ENCODE assay signal across 12 cellular contexts in genomic region chr2:160379399-160379798, GRCh38.
DNase-seq lines count a peak whose midpoint lies in the region; ATAC-seq and TF ChIP-seq lines count a peak whose summit lies in the region.
"Had no signal": no experiment of that assay in that cellular context is flagged by ENCODE, and none has a peak within 500 bp of the region (broad histone marks: within the 10 kb centered on the region; RNA-seq: fewer than 3 reads in every experiment).

No MANE protein-coding gene starts in this region.

- TF ChIP-seq CTCF in astrocyte of the spinal cord (IDR thresholded peaks at IDR 0.05; ENCODE audit: low read depth, low read length) (no peak), tibial artery (IDR thresholded peaks at IDR 0.05) (no peak)

- intact Hi-C loops in tibial artery (cut with DNase I; ENCODE audit: low total_unique reads) = no loop called here

- H3K9me3 ChIP-seq in tibial artery = no peaks in the 10 kb centered on the region

- H3K4me1 ChIP-seq in tibial artery = peaks cover 0 to 92% (median 69%) of the 10 kb centered on the region in 4 donors

- H3K4me3 ChIP-seq in astrocyte of the spinal cord (ENCODE audit: low read depth, low read length) = no peak overlapping the region
- H3K4me3 ChIP-seq in tibial artery = no peak overlapping the region

- no peaks in the 10 kb centered on the region for H3K36me3 ChIP-seq in tibial artery

- in situ Hi-C loops in astrocyte of the spinal cord (cut with HindIII; ENCODE audit: low sequenced_read_pairs) = no loop called here

- peak; percentile 64 for DNase-seq in LHCN-M2 (ENCODE audit: low read depth)
- peak; percentile 65 for DNase-seq in astrocyte of the spinal cord (ENCODE audit: low read depth, low spot score)
- DNase-seq in left lobe of liver (ENCODE audit: low spot score) = no peak
- no peak for DNase-seq in tibial artery
- no peak for DNase-seq in activated CD4-positive, CD25-positive, alpha-beta regulatory T cell treated with anti-CD3 and anti-CD28 coated beads, Interleukin-2, amount 50 U/mL, for 72 hours
- no peak for DNase-seq in activated gamma-delta T cell (lab: John Stamatoyannopoulos, UW)
- DNase-seq: activated CD4-positive, alpha-beta memory T cell treated with anti-CD3 and anti-CD28 coated beads for 36 hours; H9; NK-92 treated with Interleukin-12 subunit alpha and Interleukin-12 subunit beta, amount 100 ng/mL, for 24 hours; nucleus accumbens; stimulated activated naive CD4-positive, alpha-beta T cell had no signal

- no peaks in the 10 kb centered on the region for H3K27me3 ChIP-seq in tibial artery

- ATAC-seq in left lobe of liver (peak; percentile 65), GM18519 (IDR thresholded peaks at IDR 0.05; ENCODE audit: low FRiP score, unreplicated experiment) (no peak)

- H3K27ac ChIP-seq in tibial artery = peak overlapping the region; percentile 23 to 50

Comparison
In these comparisons a context has a peak if more than half of its experiments do, and no peak if none do; other contexts are left out.
1. DNase-seq: peak in LHCN-M2 (single experiment) and astrocyte of the spinal cord (single experiment); none in left lobe of liver (single experiment), tibial artery (0 of 2), activated CD4-positive, CD25-positive, alpha-beta regulatory T cell treated with anti-CD3 and anti-CD28 coated beads, Interleukin-2, amount 50 U/mL, for 72 hours (single experiment) and activated gamma-delta T cell (single experiment).